ENCODE assay signal across 13 cellular contexts in the genomic region with DNA sequence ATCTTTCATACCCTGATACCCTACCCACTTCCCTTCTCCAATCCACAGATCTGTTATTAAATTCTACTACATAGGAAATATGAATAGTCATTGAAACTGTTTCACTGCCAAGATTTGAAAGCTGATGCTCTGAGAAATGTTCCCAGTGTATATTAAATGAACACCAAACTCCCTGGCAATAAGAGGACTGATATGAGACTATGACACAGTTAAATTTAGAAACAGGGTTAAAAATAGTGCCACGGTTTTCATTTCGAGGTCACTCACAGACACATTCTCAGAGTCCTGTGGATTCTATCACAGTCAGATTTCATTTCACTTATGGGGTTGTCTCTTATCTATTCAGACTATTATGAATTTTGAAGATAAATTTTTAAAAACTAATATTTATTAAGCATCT. TPM values are rescaled to one million over a fixed set of nuclear protein-coding genes. Genes with fewer than 3 reads are reported as not detected.
DNase-seq lines count a peak whose midpoint lies in the region; ATAC-seq and TF ChIP-seq lines count a peak whose summit lies in the region.
"Had no signal": no experiment of that assay in that cellular context is flagged by ENCODE, and none has a peak within 500 bp of the region (broad histone marks: within the 10 kb centered on the region; RNA-seq: fewer than 3 reads in every experiment).

No MANE protein-coding gene starts in this region.

- H3K27ac ChIP-seq in gastrocnemius medialis (peak overlapping the region; percentile 64 to 86 (median 78)), adrenal gland (no peak overlapping the region)

- H3K4me1 ChIP-seq in gastrocnemius medialis = peaks cover 17 to 25% of the 10 kb centered on the region in 2 donors
- H3K4me1 ChIP-seq in adrenal gland (replicated peaks in 1 of 2) = peaks cover 0 to 5% of the 10 kb centered on the region in 2 donors

- TF ChIP-seq CTCF in gastrocnemius medialis (IDR thresholded peaks at IDR 0.05 in 4 of 5, conservative IDR thresholded peaks at IDR 0.05 in 1 of 5) (no peak), adrenal gland (IDR thresholded peaks at IDR 0.05) (no peak)

- no peaks in the 10 kb centered on the region for H3K27me3 ChIP-seq in gastrocnemius medialis
- H3K27me3 ChIP-seq in adrenal gland = no peaks in the 10 kb centered on the region

- H3K36me3 ChIP-seq in gastrocnemius medialis (no peaks in the 10 kb centered on the region), adrenal gland (replicated peaks in 1 of 2) (no peaks in the 10 kb centered on the region)

- DNase-seq in gastrocnemius medialis (no peak), AML-193 (lab: John Stamatoyannopoulos, UW) (no peak), SKM-1 (lab: John Stamatoyannopoulos, UW; ENCODE audit: unreplicated experiment) (no peak), adrenal gland (no peak)
- DNase-seq: activated CD4-positive, alpha-beta T cell treated with anti-CD3 and anti-CD28 coated beads for 48 hours; activated naive CD8-positive, alpha-beta T cell treated with anti-CD3 and anti-CD28 coated beads, Interleukin-2, amount 50 U/mL, for 24 hours; DMS 273 treated with DMSO at 0.1 percent for 48 hours; KBM-7; NCI-H2227 treated with DMSO at 0.1 percent for 48 hours; stimulated activated naive B cell treated with anti-CD40 and anti-IgM and Interleukin-4, amounts not matched to agents 10 μg/mL and 1 μg/mL and 100 μg/mL, for 72 hours had no signal

- in situ Hi-C loops in gastrocnemius medialis (cut with MboI; ENCODE audit: low sequenced_read_pairs in 4 of 4) = no loop called here

- H3K9me3 ChIP-seq in gastrocnemius medialis (peaks cover 0 to 3% (median 0%) of the 10 kb centered on the region in 3 donors), adrenal gland (replicated peaks in 1 of 3) (no peaks in the 10 kb centered on the region)

- intact Hi-C loops in gastrocnemius medialis (cut with DNase I; ENCODE audit: low total_unique reads) = no loop called here
- intact Hi-C loops in adrenal gland (cut with DNase I) = no loop called here

- peak in 1 of 2 donors; percentile 7 for TF ChIP-seq POLR2A in gastrocnemius medialis (IDR thresholded peaks at IDR 0.05)
- no peak for TF ChIP-seq POLR2A in adrenal gland (IDR thresholded peaks at IDR 0.05)

- ATAC-seq in GM18909 (IDR thresholded peaks at IDR 0.05; ENCODE audit: poor library complexity, unreplicated experiment) (peak; percentile 82), HG02588 (IDR thresholded peaks at IDR 0.05; ENCODE audit: unreplicated experiment) (peak; percentile 51), HG03439 (IDR thresholded peaks at IDR 0.05; ENCODE audit: unreplicated experiment) (peak; percentile 64), gastrocnemius medialis (peak; percentile 97 to 98)
- ATAC-seq: activated naive CD8-positive, alpha-beta T cell treated with anti-CD3 and anti-CD28 coated beads, Interleukin-2, amount 50 U/mL, for 24 hours; stimulated activated naive B cell treated with anti-CD40 and anti-IgM and Interleukin-4, amounts not matched to agents 10 μg/mL and 1 μg/mL and 100 μg/mL, for 72 hours had no signal

- H3K4me3 ChIP-seq in gastrocnemius medialis (peak overlapping the region in 1 of 4 donors; percentile 4), adrenal gland (no peak overlapping the region)

- WGBS in adrenal gland, 4 donors = 11 to 17% (median 13%) methylated on average over 2 of the region's 2 CpGs

RNA-seq across cellular contexts. Expression of a gene that starts 27.2 kb away (rescaled TPM):
- total RNA-seq in gastrocnemius medialis = 100 to 1,000 TPM; 127 to 319 (median 239) TPM
- total RNA-seq in adrenal gland = 100 to 1,000 TPM in 1 of 8 donors, 10 to 100 TPM in 7; 53.3 to 104 (median 82.4) TPM
- polyA plus RNA-seq in adrenal gland = 10 to 100 TPM; 16.0 to 97.0 (median 30.9) TPM

Comparison
In these comparisons a context has a peak if more than half of its experiments do, and no peak if none do; other contexts are left out.
1. H3K27ac ChIP-seq: peak in gastrocnemius medialis (4 of 4); none in adrenal gland (0 of 5).
2. Peak in every context shown above with its lines, with median percentiles within 50 percentile points of each other: ATAC-seq.